Comparison of ENCODE assay signal across 10 cellular contexts in genomic region chr4:88275516-88275915, GRCh38. TPM values are rescaled to one million over a fixed set of nuclear protein-coding genes. Genes with fewer than 3 reads are reported as not detected.
A peak's percentile ranks its signal among the peaks of the same experiment; 100 is the strongest.
DNase-seq lines count a peak whose midpoint lies in the region; ATAC-seq and TF ChIP-seq lines count a peak whose summit lies in the region.
"Had no signal": no experiment of that assay in that cellular context is flagged by ENCODE, and none has a peak within 500 bp of the region (broad histone marks: within the 10 kb centered on the region; RNA-seq: fewer than 3 reads in every experiment).

No MANE protein-coding gene starts in this region.

- peaks cover 0 to 7% (median 0%) of the 10 kb centered on the region in 11 experiments; a peak in 3 of 22 replicates for H4K20me1 ChIP-seq in BLaER1 treated with 17β-estradiol and CSF1 and Interleukin-3, amounts not matched to agents 10 nM and 100 nM
- H4K20me1 ChIP-seq in mammary epithelial cell (ENCODE audit: insufficient read depth, low read length), result no peaks in the 10 kb centered on the region

- peaks cover 5 to 43% (median 21%) of the 10 kb centered on the region in 11 experiments; a peak in 17 of 22 replicates for H3K36me3 ChIP-seq in BLaER1 treated with 17β-estradiol and CSF1 and Interleukin-3, amounts not matched to agents 10 nM and 100 nM
- H3K36me3 ChIP-seq in psoas muscle (ENCODE audit: insufficient read depth in 1 of 2, low read depth in 1 of 2) (peaks cover 3 to 66% of the 10 kb centered on the region in 2 donors), mammary epithelial cell (ENCODE audit: insufficient read depth, low read length) (no peaks in the 10 kb centered on the region)
- H3K36me3 ChIP-seq: Peyer's patch had no signal

- 16 to 34% (median 18%) methylated on average over 1 of the region's 1 CpG for WGBS in psoas muscle, 3 donors
- 100% methylated on average over 1 of the region's 1 CpG for WGBS in mammary epithelial cell (ENCODE audit: low coverage, missing lambda C conversion rate)

- TF ChIP-seq CTCF in astrocyte of the spinal cord (IDR thresholded peaks at IDR 0.05; ENCODE audit: low read depth, low read length), result no peak
- no peak for TF ChIP-seq CTCF in psoas muscle (IDR thresholded peaks at IDR 0.05)
- no peak for TF ChIP-seq CTCF in mammary epithelial cell (conservative IDR thresholded peaks at IDR 0.05 in 1 of 2, IDR thresholded peaks at IDR 0.05 in 1 of 2; ENCODE audit: extremely low read depth in 1 of 2, insufficient read depth in 1 of 2, low read depth in 1 of 2, low read length in 2 of 2)

- no peak overlapping the region for H2AFZ ChIP-seq in mammary epithelial cell (ENCODE audit: low read depth, low read length)

- BruUV-seq in mammary epithelial cell (replicated peaks; lab: Mats Ljungman, UMichigan), result no TSS peak

- dilution Hi-C loops in mammary epithelial cell (cut with HindIII; ENCODE audit: low sequenced_read_pairs), result loop anchor here (5.0 kb wide), 2 partner anchors 52 to 87 kb away; no protein-coding TSS in a partner anchor

- H3K27me3 ChIP-seq in BLaER1 treated with 17β-estradiol and CSF1 and Interleukin-3, amounts not matched to agents 10 nM and 100 nM, result no peaks in the 10 kb centered on the region
- H3K27me3 ChIP-seq in psoas muscle (ENCODE audit: insufficient read depth in 3 of 3, low read length in 2 of 3) (no peaks in the 10 kb centered on the region), mammary epithelial cell (ENCODE audit: insufficient read depth, low read length) (no peaks in the 10 kb centered on the region)
- H3K27me3 ChIP-seq: heart left ventricle, Peyer's patch had no signal

- H3K4me2 ChIP-seq in BLaER1 treated with 17β-estradiol and CSF1 and Interleukin-3, amounts not matched to agents 10 nM and 100 nM, result peak overlapping the region; percentile 41 to 80 (median 63)
- H3K4me2 ChIP-seq in mammary epithelial cell (ENCODE audit: insufficient read depth, low read depth, low read length), result no peak overlapping the region

- intact Hi-C loops in psoas muscle (cut with DNase I) (no loop called here), mammary epithelial cell (cut with micrococcal nuclease) (no loop called here)

- no peak overlapping the region for H3K4me3 ChIP-seq in BLaER1 treated with 17β-estradiol and CSF1 and Interleukin-3, amounts not matched to agents 10 nM and 100 nM
- H3K4me3 ChIP-seq in astrocyte of the spinal cord (ENCODE audit: low read depth, low read length) (no peak overlapping the region), psoas muscle (no peak overlapping the region), mammary epithelial cell (replicated peaks in 1 of 3; ENCODE audit: insufficient read depth in 1 of 3, low read depth in 2 of 3, low read length in 3 of 3) (no peak overlapping the region)
- H3K4me3 ChIP-seq: Peyer's patch had no signal

- peaks cover 0 to 15% (median 4%) of the 10 kb centered on the region in 11 experiments; a peak in 8 of 22 replicates for H3K9me3 ChIP-seq in BLaER1 treated with 17β-estradiol and CSF1 and Interleukin-3, amounts not matched to agents 10 nM and 100 nM (replicated peaks in 1 of 11)
- H3K9me3 ChIP-seq in psoas muscle, result no peaks in the 10 kb centered on the region
- no peaks in the 10 kb centered on the region for H3K9me3 ChIP-seq in mammary epithelial cell (replicated peaks; ENCODE audit: insufficient read depth, low read length)
- H3K9me3 ChIP-seq: heart left ventricle, Peyer's patch had no signal

- H3K27ac ChIP-seq in BLaER1 treated with 17β-estradiol and CSF1 and Interleukin-3, amounts not matched to agents 10 nM and 100 nM, result peak overlapping the region in 8 of 11 experiments; percentile 27 to 60 (median 48); a peak in 12 of 22 replicates
- H3K27ac ChIP-seq in psoas muscle, result no peak overlapping the region
- no peak overlapping the region for H3K27ac ChIP-seq in mammary epithelial cell (ENCODE audit: insufficient read depth, low read depth, low read length)

- peaks cover 14% of the 10 kb centered on the region for H3K79me2 ChIP-seq in mammary epithelial cell (ENCODE audit: insufficient read depth, low read length)

- peak; percentile 50 for ATAC-seq in GM19452 (IDR thresholded peaks at IDR 0.05; ENCODE audit: unreplicated experiment)
- peak; percentile 56 for ATAC-seq in HG03378 (IDR thresholded peaks at IDR 0.05; ENCODE audit: unreplicated experiment)
- ATAC-seq in psoas muscle, result no peak

- H3K9ac ChIP-seq in BLaER1 treated with 17β-estradiol and CSF1 and Interleukin-3, amounts not matched to agents 10 nM and 100 nM, result peak overlapping the region in 4 of 11 experiments; percentile 3 to 26 (median 17); a peak in 2 of 22 replicates
- no peak overlapping the region for H3K9ac ChIP-seq in mammary epithelial cell (ENCODE audit: insufficient read depth, low read length)

- CTCF ChIA-PET in mammary epithelial cell (lab: Charles Lee; ENCODE audit: low non-redundant PET), result no interaction called here

- in situ Hi-C loops in astrocyte of the spinal cord (cut with HindIII; ENCODE audit: low sequenced_read_pairs), result no loop called here
- in situ Hi-C loops in mammary epithelial cell (cut with MboI; ENCODE audit: low sequenced_read_pairs in 2 of 2), result no loop called here

- DNase-seq in astrocyte of the spinal cord (ENCODE audit: low read depth, low spot score) (peak; percentile 16), dermis blood vessel endothelial cell (no peak), NCI-H526 treated with DMSO at 0.1 percent for 48 hours (lab: John Stamatoyannopoulos, UW) (no peak), psoas muscle (no peak), mammary epithelial cell (no peak)
- DNase-seq: heart left ventricle had no signal

- peaks cover 33 to 42% (median 38%) of the 10 kb centered on the region in 10 experiments for H3K4me1 ChIP-seq in BLaER1 treated with 17β-estradiol and CSF1 and Interleukin-3, amounts not matched to agents 10 nM and 100 nM
- peaks cover 23% of the 10 kb centered on the region for H3K4me1 ChIP-seq in psoas muscle
- no peaks in the 10 kb centered on the region for H3K4me1 ChIP-seq in mammary epithelial cell (ENCODE audit: insufficient read depth, low read length)

RNA-seq across cellular contexts. Expression of gene PPM1K, which starts 8.8 kb away (rescaled TPM):
- total RNA-seq in dermis blood vessel endothelial cell (7.9 and 8.0 TPM in 2 replicates), psoas muscle (10 to 100 TPM in 2 of 4 donors, 1 to 10 TPM in 2; 3.3 to 18.0 (median 9.0) TPM), mammary epithelial cell (10 to 100 TPM; 10.2 to 13.6 TPM)
- polyA plus RNA-seq in psoas muscle (1 to 10 TPM; 1.0 to 3.5 (median 2.4) TPM), mammary epithelial cell (7.7 TPM)
- 29.4 TPM for polyA minus RNA-seq in mammary epithelial cell

Comparison
In these comparisons a context has a peak if more than half of its experiments do, and no peak if none do; other contexts are left out.
1. H3K27ac ChIP-seq: peak in BLaER1 treated with 17β-estradiol and CSF1 and Interleukin-3, amounts not matched to agents 10 nM and 100 nM (8 of 11); none in psoas muscle (single experiment) and mammary epithelial cell (single experiment).
2. ATAC-seq: peak in GM19452 (single experiment) and HG03378 (single experiment); none in psoas muscle (0 of 4).